18 cellular contexts compared by ENCODE assay signal in the genomic region with DNA sequence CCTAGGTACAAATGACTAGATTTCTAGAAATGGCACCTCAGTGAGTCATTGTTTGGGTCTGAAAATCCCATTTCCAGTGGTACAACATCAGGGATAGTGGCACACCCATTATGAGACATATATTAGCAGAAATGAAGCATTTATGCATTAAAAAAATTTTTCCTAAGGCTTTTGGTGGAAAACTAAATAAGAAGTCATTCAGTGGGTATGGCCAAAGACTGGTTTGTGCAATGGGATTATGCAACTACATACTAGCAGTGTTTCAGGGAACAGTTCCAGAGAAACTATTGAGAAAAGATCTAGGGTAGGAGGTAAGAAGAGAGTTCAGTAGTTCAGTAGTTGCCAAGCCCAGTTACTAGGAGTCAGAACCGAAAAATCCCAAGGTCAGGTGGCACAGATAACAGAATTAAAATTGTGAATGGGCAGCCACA.
DNase-seq lines count a peak whose midpoint lies in the region; ATAC-seq and TF ChIP-seq lines count a peak whose summit lies in the region.
"Had no signal": no experiment of that assay in that cellular context is flagged by ENCODE, and none has a peak within 500 bp of the region (broad histone marks: within the 10 kb centered on the region; RNA-seq: fewer than 3 reads in every experiment).

No MANE protein-coding gene starts in this region.

- H3K4me3 ChIP-seq in GM23248, result no peak overlapping the region
- H3K4me3 ChIP-seq in NB4 (ENCODE audit: low read depth, low read length), result no peak overlapping the region
- no peak overlapping the region for H3K4me3 ChIP-seq in choroid plexus epithelial cell (ENCODE audit: low read depth, low read length)
- H3K4me3 ChIP-seq: cardiac muscle cell, right lobe of liver, SJSA1 had no signal

- intact Hi-C loops in CD14-positive monocyte (cut with micrococcal nuclease), result no loop called here

- H3K36me3 Mint-ChIP-seq in CD14-positive monocyte, result no peaks in the 10 kb centered on the region

- H3K4me3 Mint-ChIP-seq in CD14-positive monocyte, result no peak overlapping the region
- H3K4me3 Mint-ChIP-seq: endodermal cell, neural crest cell had no signal

- H3K9me3 Mint-ChIP-seq in CD14-positive monocyte, result peaks cover 0 to 7% (median 3%) of the 10 kb centered on the region in 7 donors
- H3K9me3 Mint-ChIP-seq: endodermal cell had no signal

- peaks cover 6% of the 10 kb centered on the region for H3K4me1 Mint-ChIP-seq in CD14-positive monocyte
- H3K4me1 Mint-ChIP-seq: endodermal cell, neural crest cell had no signal

- no peaks in the 10 kb centered on the region for H3K27me3 ChIP-seq in GM23248 (replicated peaks; ENCODE audit: insufficient read depth)
- H3K27me3 ChIP-seq: cardiac muscle cell, right lobe of liver, SJSA1 had no signal

- peak overlapping the region; percentile 6 for H3K4me2 ChIP-seq in GM23248 (ENCODE audit: unreplicated experiment)

- peaks cover 4 to 5% (median 5%) of the 10 kb centered on the region in 3 donors for H3K27me3 Mint-ChIP-seq in CD14-positive monocyte (ENCODE audit: low read depth in 3 of 3)

- DNase-seq in GM23248, result peak; percentile 88
- DNase-seq in NB4 (ENCODE audit: low read depth), result peak; percentile 6
- DNase-seq in choroid plexus epithelial cell (ENCODE audit: low read depth), result peak; percentile 89
- DNase-seq in omental fat pad (ENCODE audit: low spot score), result no peak
- no peak for DNase-seq in NCI-H2029 (lab: John Stamatoyannopoulos, UW)
- DNase-seq in occipital lobe (lab: John Stamatoyannopoulos, UW), result no peak
- DNase-seq in CD14-positive monocyte (ENCODE audit: low spot score), result no peak
- DNase-seq: activated CD8-positive, alpha-beta memory T cell treated with anti-CD3 and anti-CD28 coated beads for 24 hours; activated gamma-delta T cell; endodermal cell; left colon; NCI-H774; right lobe of liver; stimulated activated naive CD8-positive, alpha-beta T cell treated with anti-CD3 and anti-CD28 coated beads, Interleukin-15, Interleukin-2, amounts not matched to agents 100 U/mL and 50 U/mL, for 24 hours had no signal

- peak overlapping the region; percentile 54 for H3K27ac ChIP-seq in GM23248
- H3K27ac ChIP-seq: cardiac muscle cell, right lobe of liver, SJSA1 had no signal

- H3K27ac Mint-ChIP-seq in CD14-positive monocyte, result no peak overlapping the region
- H3K27ac Mint-ChIP-seq: endodermal cell had no signal

- H3F3A ChIP-seq in GM23248 (ENCODE audit: insufficient read depth), result peaks cover 15% of the 10 kb centered on the region; the same call in 1 of the 2 replicates

- no peaks in the 10 kb centered on the region for H3K9me2 ChIP-seq in GM23248 (ENCODE audit: insufficient read depth)

- H3K9ac ChIP-seq in GM23248, result no peak overlapping the region

- no peaks in the 10 kb centered on the region for H3K36me3 ChIP-seq in GM23248 (ENCODE audit: low read depth)
- H3K36me3 ChIP-seq: cardiac muscle cell, right lobe of liver, SJSA1 had no signal

- H3K4me1 ChIP-seq in GM23248 (ENCODE audit: insufficient read depth), result peaks cover 33% of the 10 kb centered on the region
- H3K4me1 ChIP-seq: right lobe of liver, SJSA1 had no signal

- ATAC-seq in omental fat pad (ENCODE audit: low FRiP score) (peak; percentile 96), HG03378 (IDR thresholded peaks at IDR 0.05; ENCODE audit: unreplicated experiment) (no peak)
- ATAC-seq: left colon; stimulated activated naive CD8-positive, alpha-beta T cell treated with anti-CD3 and anti-CD28 coated beads, Interleukin-15, Interleukin-2, amounts not matched to agents 100 U/mL and 50 U/mL, for 24 hours had no signal

- no peak for TF ChIP-seq CTCF in NB4 (IDR thresholded peaks at IDR 0.05; ENCODE audit: low read depth, low read length)
- no peak for TF ChIP-seq CTCF in choroid plexus epithelial cell (conservative IDR thresholded peaks at IDR 0.05; ENCODE audit: low read depth, low read length)
- no peak for TF ChIP-seq CTCF in omental fat pad (IDR thresholded peaks at IDR 0.05)
- TF ChIP-seq CTCF in CD14-positive monocyte (IDR thresholded peaks at IDR 0.05), result no peak

- in situ Hi-C loops in GM23248 (cut with MboI), result no loop called here

- no peaks in the 10 kb centered on the region for H4K20me1 ChIP-seq in GM23248 (ENCODE audit: insufficient read depth)

- no peak overlapping the region for H2AFZ ChIP-seq in GM23248

- no peaks in the 10 kb centered on the region for H3K9me3 ChIP-seq in GM23248 (ENCODE audit: low read depth)
- H3K9me3 ChIP-seq: right lobe of liver, SJSA1 had no signal

- no peak for TF ChIP-seq POLR2A in NB4 (IDR thresholded peaks at IDR 0.05; ENCODE audit: extremely low read depth, insufficient read length)

- 0 to 14% methylated on average over 1 of the region's 1 CpG for WGBS in GM23248 (ENCODE audit: low coverage in 1 of 2, low lambda C conversion rate in 2 of 2, missing lambda C conversion rate in 2 of 2), 2 experiments

- H3K79me2 ChIP-seq in GM23248 (ENCODE audit: insufficient read depth), result no peaks in the 10 kb centered on the region

Comparison
In these comparisons a context has a peak if more than half of its experiments do, and no peak if none do; other contexts are left out.
1. DNase-seq: peak in GM23248 (single experiment), NB4 (single experiment) and choroid plexus epithelial cell (single experiment); none in omental fat pad (single experiment), NCI-H2029 (single experiment), occipital lobe (single experiment) and CD14-positive monocyte (single experiment).